ENCODE assay signal across 8 cellular contexts in the genomic region with DNA sequence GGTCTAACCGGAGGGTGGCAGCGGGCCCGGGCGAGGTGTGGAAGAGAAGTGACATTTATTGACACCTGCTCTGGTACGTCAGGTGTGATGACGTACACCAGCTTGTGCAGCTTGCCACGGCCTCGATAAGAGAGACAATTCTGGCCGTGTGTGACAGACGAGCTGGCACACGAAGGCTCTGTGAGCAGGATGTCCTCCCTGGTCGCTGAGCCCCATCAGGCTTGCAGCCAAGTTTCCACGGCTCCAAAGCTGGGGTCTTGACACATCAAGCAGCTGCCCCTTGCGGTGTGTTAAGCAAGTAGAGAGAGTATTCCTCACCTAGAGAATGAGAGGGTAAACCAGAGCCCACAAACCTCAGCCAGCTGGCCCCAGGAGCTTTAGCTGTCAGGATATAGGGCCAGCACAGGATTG. TPM values are rescaled to one million over a fixed set of nuclear protein-coding genes. Genes with fewer than 3 reads are reported as not detected.
DNase-seq lines count a peak whose midpoint lies in the region; ATAC-seq and TF ChIP-seq lines count a peak whose summit lies in the region.

No MANE protein-coding gene starts in this region.

- no peaks in the 10 kb centered on the region for H4K20me1 ChIP-seq in mammary epithelial cell (ENCODE audit: insufficient read depth, low read length)

- dilution Hi-C loops in mammary epithelial cell (cut with HindIII; ENCODE audit: low sequenced_read_pairs), result no loop called here

- H3K27me3 ChIP-seq in mammary epithelial cell (ENCODE audit: insufficient read depth, low read length), result no peaks in the 10 kb centered on the region

- no peak overlapping the region for H3K4me2 ChIP-seq in mammary epithelial cell (ENCODE audit: insufficient read depth, low read depth, low read length)

- peak overlapping the region in 17 of 21 experiments; percentile 2 to 96 (median 75) for H3K27ac ChIP-seq in skin epidermis
- no peak overlapping the region for H3K27ac ChIP-seq in mammary epithelial cell (ENCODE audit: insufficient read depth, low read depth, low read length)

- intact Hi-C loops in mammary epithelial cell (cut with micrococcal nuclease), result loop anchor here (5.0 kb wide), 1 partner anchor 189 kb away; no protein-coding TSS in a partner anchor

- 57% methylated on average over 13 of the region's 14 CpGs for WGBS in mammary epithelial cell (ENCODE audit: low coverage, missing lambda C conversion rate)

- H3K79me2 ChIP-seq in mammary epithelial cell (ENCODE audit: insufficient read depth, low read length), result no peaks in the 10 kb centered on the region

- H3K4me1 ChIP-seq in mammary epithelial cell (ENCODE audit: insufficient read depth, low read length), result no peaks in the 10 kb centered on the region

- H2AFZ ChIP-seq in mammary epithelial cell (ENCODE audit: low read depth, low read length), result no peak overlapping the region

- no peak for TF ChIP-seq CTCF in mammary epithelial cell (conservative IDR thresholded peaks at IDR 0.05 in 1 of 2, IDR thresholded peaks at IDR 0.05 in 1 of 2; ENCODE audit: extremely low read depth in 1 of 2, insufficient read depth in 1 of 2, low read depth in 1 of 2, low read length in 2 of 2)

- ATAC-seq in HG02870 (IDR thresholded peaks at IDR 0.05; ENCODE audit: unreplicated experiment) (no peak), HG02981 (IDR thresholded peaks at IDR 0.05; ENCODE audit: unreplicated experiment) (no peak), GM21619 (IDR thresholded peaks at IDR 0.05; ENCODE audit: unreplicated experiment) (no peak)

- H3K9me3 ChIP-seq in mammary epithelial cell (replicated peaks; ENCODE audit: insufficient read depth, low read length), result no peaks in the 10 kb centered on the region

- H3K9ac ChIP-seq in mammary epithelial cell (ENCODE audit: insufficient read depth, low read length), result no peak overlapping the region

- peak; percentile 39 for DNase-seq in NCI-H1092 treated with DMSO at 0.1 percent for 48 hours (lab: John Stamatoyannopoulos, UW)
- peak; percentile 83 for DNase-seq in activated CD4-positive, alpha-beta T cell treated with anti-CD3 and anti-CD28 coated beads, Interleukin-2, amount 50 U/mL, for 1 hour
- peak; percentile 18 to 26 for DNase-seq in dermis microvascular lymphatic vessel endothelial cell (ENCODE audit: low read depth in 2 of 2)
- no peak for DNase-seq in mammary epithelial cell

- CTCF ChIA-PET in mammary epithelial cell (lab: Charles Lee; ENCODE audit: low non-redundant PET), result no interaction called here

- no peaks in the 10 kb centered on the region for H3K36me3 ChIP-seq in mammary epithelial cell (ENCODE audit: insufficient read depth, low read length)

- no TSS peak for BruUV-seq in mammary epithelial cell (replicated peaks; lab: Mats Ljungman, UMichigan)

- in situ Hi-C loops in mammary epithelial cell (cut with MboI; ENCODE audit: low sequenced_read_pairs in 2 of 2), result no loop called here

- H3K4me3 ChIP-seq in skin epidermis (no peak overlapping the region), mammary epithelial cell (replicated peaks in 1 of 3; ENCODE audit: insufficient read depth in 1 of 3, low read depth in 2 of 3, low read length in 3 of 3) (no peak overlapping the region)

RNA-seq across cellular contexts. Expression of a gene that starts 30.6 kb away (rescaled TPM):
- total RNA-seq in dermis microvascular lymphatic vessel endothelial cell (under 0.01 and 0.13 TPM in 2 replicates), mammary epithelial cell (not detected)
- polyA plus RNA-seq in mammary epithelial cell, result 0.09 TPM
- polyA minus RNA-seq in mammary epithelial cell, result not detected
